26 cellular contexts compared by ENCODE assay signal in the genomic region with DNA sequence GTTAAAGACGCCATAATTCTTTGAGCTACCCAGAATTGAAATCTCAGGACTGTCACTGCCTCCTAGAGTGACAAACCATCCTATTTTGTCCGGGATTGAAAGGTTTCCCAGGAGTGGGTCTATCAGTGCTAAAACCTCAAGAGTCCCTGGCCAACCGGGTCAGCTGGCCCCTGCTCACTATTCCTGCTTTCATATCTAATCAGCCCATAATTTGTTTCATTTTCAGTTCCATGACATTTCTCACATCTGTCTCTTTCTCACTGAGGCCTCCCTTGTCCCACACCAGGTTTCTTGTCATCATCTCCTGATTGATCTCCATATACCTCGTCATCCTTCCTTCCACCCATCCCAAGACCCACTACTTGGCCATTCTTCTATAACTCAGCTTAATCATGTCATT.
"Had no signal": no experiment of that assay in that cellular context is flagged by ENCODE, and none has a peak within 500 bp of the region (broad histone marks: within the 10 kb centered on the region; RNA-seq: fewer than 3 reads in every experiment).

No MANE protein-coding gene starts in this region.

- ATAC-seq: activated CD4-positive, alpha-beta T cell treated with anti-CD3 and anti-CD28 coated beads for 36 hours; activated T-helper 17 cell treated with anti-CD3 and anti-CD28 coated beads, Interleukin-2, amount 50 U/mL, for 72 hours; foreskin keratinocyte; left lobe of liver; lower lobe of right lung; stimulated activated naive B cell treated with anti-CD40 and anti-IgM and Interleukin-4, amounts not matched to agents 10 μg/mL and 1 μg/mL and 100 μg/mL, for 72 hours had no signal

- H3K36me3 Mint-ChIP-seq: activated naive CD8-positive, alpha-beta T cell; naive B cell; stimulated activated naive B cell treated with anti-CD40 and anti-IgM and Interleukin-4, amounts not matched to agents 10 μg/mL and 1 μg/mL and 100 μg/mL, for 72 hours; type B pancreatic cell had no signal

- H3K4me3 ChIP-seq: adrenal gland, ascending aorta, lower lobe of right lung, sigmoid colon, vagina had no signal

- H3K4me3 Mint-ChIP-seq: activated B cell treated with CpG ODN at 0.5 μM for 24 hours; activated CD4-positive, alpha-beta T cell treated with anti-CD3 and anti-CD28 coated beads for 36 hours; activated naive CD8-positive, alpha-beta T cell; activated T-cell treated with anti-CD3 and anti-CD28 coated beads, Interleukin-2, amount 50 U/mL, for 24 hours; activated T-helper 17 cell treated with anti-CD3 and anti-CD28 coated beads, Interleukin-2, amount 50 U/mL, for 72 hours; naive B cell; neural crest cell; stimulated activated naive B cell treated with anti-CD40 and anti-IgM and Interleukin-4, amounts not matched to agents 10 μg/mL and 1 μg/mL and 100 μg/mL, for 72 hours; type B pancreatic cell had no signal

- DNase-seq: activated B cell treated with CpG ODN at 0.5 μM for 24 hours; activated CD4-positive, alpha-beta T cell treated with anti-CD3 and anti-CD28 coated beads for 36 hours; activated CD4-positive, alpha-beta T cell treated with anti-CD3 and anti-CD28 coated beads, Interleukin-2, amount 50 U/mL, for 4 hours; activated CD8-positive, alpha-beta memory T cell treated with anti-CD3 and anti-CD28 coated beads for 24 hours; activated CD8-positive, alpha-beta memory T cell treated with anti-CD3 and anti-CD28 coated beads, Interleukin-2, amount 50 U/mL, for 4 hours; activated T-cell treated with anti-CD3 and anti-CD28 coated beads, Interleukin-2, amount 50 U/mL, for 24 hours; adrenal gland; central memory CD4-positive, alpha-beta T cell; effector memory CD4-positive, alpha-beta T cell; foreskin keratinocyte; kidney; lower lobe of right lung; mesendoderm; naive B cell; posterior cingulate gyrus; sigmoid colon; stimulated activated CD4-positive, alpha-beta T cell treated with anti-CD3 and anti-CD28 coated beads, Interleukin-2, amount 100 ng/mL, for 48 hours; stimulated activated CD8-positive, alpha-beta memory T cell treated with anti-CD3 and anti-CD28 coated beads, Interleukin-4, amount 100 ng/mL, for 48 hours; stimulated activated naive B cell treated with anti-CD40 and anti-IgM and Interleukin-4, amounts not matched to agents 10 μg/mL and 1 μg/mL and 100 μg/mL, for 72 hours had no signal

- H3K4me1 ChIP-seq: adrenal gland, ascending aorta, lower lobe of right lung, sigmoid colon, vagina had no signal

- H3K27ac Mint-ChIP-seq: activated B cell treated with CpG ODN at 0.5 μM for 24 hours; activated CD4-positive, alpha-beta T cell treated with anti-CD3 and anti-CD28 coated beads for 36 hours; activated naive CD8-positive, alpha-beta T cell; activated T-cell treated with anti-CD3 and anti-CD28 coated beads, Interleukin-2, amount 50 U/mL, for 24 hours; activated T-helper 17 cell treated with anti-CD3 and anti-CD28 coated beads, Interleukin-2, amount 50 U/mL, for 72 hours; naive B cell; stimulated activated naive B cell treated with anti-CD40 and anti-IgM and Interleukin-4, amounts not matched to agents 10 μg/mL and 1 μg/mL and 100 μg/mL, for 72 hours; type B pancreatic cell had no signal

- H3K27me3 ChIP-seq: adrenal gland, ascending aorta, foreskin keratinocyte, sigmoid colon, vagina had no signal

- H3K36me3 ChIP-seq: adrenal gland, ascending aorta, lower lobe of right lung, sigmoid colon, vagina had no signal

- H3K27me3 Mint-ChIP-seq: activated B cell treated with CpG ODN at 0.5 μM for 24 hours; activated CD4-positive, alpha-beta T cell treated with anti-CD3 and anti-CD28 coated beads for 36 hours; activated naive CD8-positive, alpha-beta T cell; type B pancreatic cell had no signal

- H3K9me3 ChIP-seq: adrenal gland, ascending aorta, lower lobe of right lung, sigmoid colon, vagina had no signal

- H3K27ac ChIP-seq: adrenal gland, ascending aorta, foreskin keratinocyte, lower lobe of right lung, sigmoid colon, vagina had no signal

- H3K4me1 Mint-ChIP-seq: activated B cell treated with CpG ODN at 0.5 μM for 24 hours; activated CD4-positive, alpha-beta T cell treated with anti-CD3 and anti-CD28 coated beads for 36 hours; activated T-helper 17 cell treated with anti-CD3 and anti-CD28 coated beads, Interleukin-2, amount 50 U/mL, for 72 hours; naive B cell; stimulated activated naive B cell treated with anti-CD40 and anti-IgM and Interleukin-4, amounts not matched to agents 10 μg/mL and 1 μg/mL and 100 μg/mL, for 72 hours had no signal

- H3K9me3 Mint-ChIP-seq: activated B cell treated with CpG ODN at 0.5 μM for 24 hours; activated T-cell treated with anti-CD3 and anti-CD28 coated beads, Interleukin-2, amount 50 U/mL, for 24 hours; activated T-helper 17 cell treated with anti-CD3 and anti-CD28 coated beads, Interleukin-2, amount 50 U/mL, for 72 hours; neural crest cell; stimulated activated naive B cell treated with anti-CD40 and anti-IgM and Interleukin-4, amounts not matched to agents 10 μg/mL and 1 μg/mL and 100 μg/mL, for 72 hours; type B pancreatic cell had no signal
